15 cellular contexts compared by ENCODE assay signal in the genomic region with DNA sequence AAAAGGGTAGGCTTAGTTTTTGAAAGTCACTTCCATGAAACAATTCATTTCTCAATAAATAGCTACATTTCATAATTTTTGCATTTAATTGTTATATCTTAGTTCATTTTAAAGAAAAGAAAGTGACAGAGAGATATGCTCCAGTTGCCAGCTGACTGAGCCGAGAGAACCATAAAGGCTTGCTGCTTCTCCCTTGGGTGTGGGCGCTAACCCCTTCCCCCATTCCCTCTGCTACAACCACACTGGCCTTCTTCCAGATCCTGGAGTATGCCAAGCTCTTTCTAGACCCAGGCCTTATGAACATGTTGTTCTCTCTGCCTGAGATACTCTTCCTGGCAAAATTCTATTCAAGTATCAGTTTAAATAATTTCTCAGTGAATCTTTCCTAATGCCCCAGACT. TPM values are rescaled to one million over a fixed set of nuclear protein-coding genes. Genes with fewer than 3 reads are reported as not detected.
DNase-seq lines count a peak whose midpoint lies in the region; ATAC-seq and TF ChIP-seq lines count a peak whose summit lies in the region.
"Had no signal": no experiment of that assay in that cellular context is flagged by ENCODE, and none has a peak within 500 bp of the region (broad histone marks: within the 10 kb centered on the region; RNA-seq: fewer than 3 reads in every experiment).

No MANE protein-coding gene starts in this region.

- dilution Hi-C loops in mammary epithelial cell (cut with HindIII; ENCODE audit: low sequenced_read_pairs), result loop anchor here (5.0 kb wide), 1 partner anchor 33 kb away; no protein-coding TSS in a partner anchor

- 56% methylated on average over 2 of the region's 2 CpGs for WGBS in mammary epithelial cell (ENCODE audit: low coverage, missing lambda C conversion rate)

- peak overlapping the region; percentile 11 for H3K4me3 Mint-ChIP-seq in MCF 10A (ENCODE audit: unreplicated experiment)
- H3K4me3 Mint-ChIP-seq in naive thymus-derived CD4-positive, alpha-beta T cell, result no peak overlapping the region
- H3K4me3 Mint-ChIP-seq in type B pancreatic cell, result no peak overlapping the region
- H3K4me3 Mint-ChIP-seq: HFFc6, neural crest cell had no signal

- POLR2A ChIA-PET in MCF 10A (lab: Yijun Ruan, JAX), result interaction anchor here (0.5 to 4.0 kb wide), 7 partner anchors 10 to 225 kb away, joined by 3 to 28 read pairs (median 3); a partner anchor contains a TSS
- POLR2A ChIA-PET in naive thymus-derived CD4-positive, alpha-beta T cell (lab: Charles Lee), result no interaction called here

- H3K4me2 ChIP-seq in mammary epithelial cell (ENCODE audit: insufficient read depth, low read depth, low read length), result no peak overlapping the region

- DNase-seq in MCF 10A (ENCODE audit: unreplicated experiment), result peak; percentile 31
- DNase-seq in mammary epithelial cell, result no peak
- DNase-seq in fibroblast of the conjunctiva (ENCODE audit: low read depth), result peak; percentile 57
- DNase-seq in posterior cingulate gyrus, result peak in 7 of 10 donors; percentile 42 to 91 (median 52)
- DNase-seq in mesenteric fat pad (ENCODE audit: low spot score), result no peak
- no peak for DNase-seq in naive thymus-derived CD4-positive, alpha-beta T cell
- no peak for DNase-seq in type B pancreatic cell (ENCODE audit: extremely low spot score, unreplicated experiment)
- no peak for DNase-seq in DMS153 (lab: John Stamatoyannopoulos, UW)
- DNase-seq: DMS79, erythroblast, HFFc6, KG1, NCI-H526, SJCRH30 had no signal

- no peak overlapping the region for H2AFZ ChIP-seq in mammary epithelial cell (ENCODE audit: low read depth, low read length)

- no peak overlapping the region for H3K4me3 ChIP-seq in mammary epithelial cell (replicated peaks in 1 of 3; ENCODE audit: insufficient read depth in 1 of 3, low read depth in 2 of 3, low read length in 3 of 3)
- no peak overlapping the region for H3K4me3 ChIP-seq in naive thymus-derived CD4-positive, alpha-beta T cell (ENCODE audit: low read length)
- H3K4me3 ChIP-seq: SJCRH30 had no signal

- intact Hi-C loops in MCF 10A (cut with micrococcal nuclease), result no loop called here
- intact Hi-C loops in mammary epithelial cell (cut with micrococcal nuclease), result no loop called here
- intact Hi-C loops in posterior cingulate gyrus (cut with DNase I), result no loop called here
- intact Hi-C loops in naive thymus-derived CD4-positive, alpha-beta T cell (cut with micrococcal nuclease), result no loop called here

- H3K4me1 ChIP-seq in mammary epithelial cell (ENCODE audit: insufficient read depth, low read length), result no peaks in the 10 kb centered on the region
- no peaks in the 10 kb centered on the region for H3K4me1 ChIP-seq in naive thymus-derived CD4-positive, alpha-beta T cell (ENCODE audit: control insufficient read depth in 2 of 2, insufficient read depth in 2 of 2, low read length in 2 of 2)

- CTCF ChIA-PET in MCF 10A (lab: Yijun Ruan, JAX) (interaction anchor here (0.6 to 2.0 kb wide), 4 partner anchors 13 to 296 kb away, joined by 3 to 9 read pairs (median 4); a partner anchor contains a TSS), mammary epithelial cell (lab: Charles Lee; ENCODE audit: low non-redundant PET) (no interaction called here)
- CTCF ChIA-PET in naive thymus-derived CD4-positive, alpha-beta T cell (lab: Charles Lee), result no interaction called here

- H3K4me1 Mint-ChIP-seq in MCF 10A (ENCODE audit: insufficient read depth, unreplicated experiment) (peaks cover 47% of the 10 kb centered on the region), type B pancreatic cell (ENCODE audit: unreplicated experiment) (peaks cover 12% of the 10 kb centered on the region)
- H3K4me1 Mint-ChIP-seq in naive thymus-derived CD4-positive, alpha-beta T cell, result peaks cover 0 to 9% (median 0%) of the 10 kb centered on the region in 7 donors

- H3K9me3 Mint-ChIP-seq in MCF 10A (ENCODE audit: unreplicated experiment), result no peaks in the 10 kb centered on the region
- H3K9me3 Mint-ChIP-seq in naive thymus-derived CD4-positive, alpha-beta T cell, result no peaks in the 10 kb centered on the region
- H3K9me3 Mint-ChIP-seq in type B pancreatic cell, result no peaks in the 10 kb centered on the region
- H3K9me3 Mint-ChIP-seq: neural crest cell had no signal

- in situ Hi-C loops in mammary epithelial cell (cut with MboI; ENCODE audit: low sequenced_read_pairs in 2 of 2), result loop anchor here in 1 of 2 donors (10.0 kb wide), 1 partner anchor 91 kb away; no protein-coding TSS in a partner anchor

- no peaks in the 10 kb centered on the region for H3K9me3 ChIP-seq in mammary epithelial cell (replicated peaks; ENCODE audit: insufficient read depth, low read length)
- no peaks in the 10 kb centered on the region for H3K9me3 ChIP-seq in naive thymus-derived CD4-positive, alpha-beta T cell (ENCODE audit: control insufficient read depth in 2 of 3, low read length in 3 of 3)

- H3K27ac Mint-ChIP-seq in MCF 10A (ENCODE audit: low read depth, unreplicated experiment) (peak overlapping the region; percentile 80), type B pancreatic cell (no peak overlapping the region)
- H3K27ac Mint-ChIP-seq in naive thymus-derived CD4-positive, alpha-beta T cell, result no peak overlapping the region
- H3K27ac Mint-ChIP-seq: HFFc6 had no signal

- H3K27ac ChIP-seq in mammary epithelial cell (ENCODE audit: insufficient read depth, low read depth, low read length), result no peak overlapping the region
- H3K27ac ChIP-seq in naive thymus-derived CD4-positive, alpha-beta T cell (ENCODE audit: low read depth, low read length), result no peak overlapping the region
- H3K27ac ChIP-seq: SJCRH30 had no signal

- H3K27me3 ChIP-seq in mammary epithelial cell (ENCODE audit: insufficient read depth, low read length), result no peaks in the 10 kb centered on the region
- no peaks in the 10 kb centered on the region for H3K27me3 ChIP-seq in naive thymus-derived CD4-positive, alpha-beta T cell (ENCODE audit: control insufficient read depth in 2 of 2, insufficient read depth in 2 of 2, low read length in 2 of 2)
- H3K27me3 ChIP-seq: SJCRH30 had no signal

- TF ChIP-seq CTCF in MCF 10A (IDR thresholded peaks at IDR 0.05; ENCODE audit: unreplicated experiment) (no peak), mammary epithelial cell (conservative IDR thresholded peaks at IDR 0.05 in 1 of 2, IDR thresholded peaks at IDR 0.05 in 1 of 2; ENCODE audit: extremely low read depth in 1 of 2, insufficient read depth in 1 of 2, low read depth in 1 of 2, low read length in 2 of 2) (no peak), type B pancreatic cell (conservative IDR thresholded peaks at IDR 0.05) (no peak)

- H3K9ac ChIP-seq in mammary epithelial cell (ENCODE audit: insufficient read depth, low read length), result no peak overlapping the region

- ATAC-seq in naive thymus-derived CD4-positive, alpha-beta T cell, result no peak

- BruUV-seq in MCF 10A (replicated peaks; lab: Mats Ljungman, UMichigan) (no TSS peak), mammary epithelial cell (replicated peaks; lab: Mats Ljungman, UMichigan) (no TSS peak)

- no peaks in the 10 kb centered on the region for H3K36me3 ChIP-seq in mammary epithelial cell (ENCODE audit: insufficient read depth, low read length)
- no peaks in the 10 kb centered on the region for H3K36me3 ChIP-seq in naive thymus-derived CD4-positive, alpha-beta T cell (ENCODE audit: control insufficient read depth in 2 of 3, insufficient read depth in 3 of 3, low read length in 3 of 3)
- H3K36me3 ChIP-seq: SJCRH30 had no signal

- no peaks in the 10 kb centered on the region for H4K20me1 ChIP-seq in mammary epithelial cell (ENCODE audit: insufficient read depth, low read length)

- peaks cover 2% of the 10 kb centered on the region for H3K79me2 ChIP-seq in mammary epithelial cell (ENCODE audit: insufficient read depth, low read length)

- peaks cover 8% of the 10 kb centered on the region for H3K36me3 Mint-ChIP-seq in MCF 10A (ENCODE audit: insufficient read depth, unreplicated experiment)
- H3K36me3 Mint-ChIP-seq in naive thymus-derived CD4-positive, alpha-beta T cell, result no peaks in the 10 kb centered on the region
- H3K36me3 Mint-ChIP-seq in type B pancreatic cell, result no peaks in the 10 kb centered on the region

- H3K27me3 Mint-ChIP-seq in MCF 10A (ENCODE audit: insufficient read depth, unreplicated experiment) (no peaks in the 10 kb centered on the region), type B pancreatic cell (no peaks in the 10 kb centered on the region)
- H3K27me3 Mint-ChIP-seq in naive thymus-derived CD4-positive, alpha-beta T cell, result peaks cover 10 to 22% (median 17%) of the 10 kb centered on the region in 5 donors

RNA-seq across cellular contexts. Expression of a gene that starts 12.3 kb away (rescaled TPM):
- 13.3 TPM in 2 replicates for total RNA-seq in MCF 10A (2022)
- 10 to 100 TPM; 24.6 to 41.8 TPM for total RNA-seq in mammary epithelial cell
- 6.9 TPM for polyA plus RNA-seq in mammary epithelial cell
- polyA minus RNA-seq in mammary epithelial cell, result 53.9 TPM
- 169 TPM for total RNA-seq in mesenteric fat pad
- total RNA-seq in naive thymus-derived CD4-positive, alpha-beta T cell, result 10 to 100 TPM in 1 of 5 experiments, 1 to 10 TPM in 4; 1.0 to 25.6 (median 1.8) TPM
- not detected for polyA plus RNA-seq in naive thymus-derived CD4-positive, alpha-beta T cell
- total RNA-seq in type B pancreatic cell (ENCODE audit: low replicate concordance), result 52.3 and 88.6 TPM in 2 replicates

RNA-seq across cellular contexts. Expression of a gene that starts 40.8 kb away (rescaled TPM):
- 109 and 113 TPM in 2 replicates for total RNA-seq in MCF 10A (2022)
- 100 to 1,000 TPM in 1 of 2 donors, 10 to 100 TPM in 1; 46.0 to 110 TPM for total RNA-seq in mammary epithelial cell
- 118 TPM for polyA plus RNA-seq in mammary epithelial cell
- 65.3 TPM for polyA minus RNA-seq in mammary epithelial cell
- 63.9 TPM for total RNA-seq in mesenteric fat pad
- total RNA-seq in naive thymus-derived CD4-positive, alpha-beta T cell, result 100 to 1,000 TPM in 1 of 5 experiments, 10 to 100 TPM in 4; 38.3 to 203 (median 70.7) TPM
- 10 to 100 TPM; 80.0 to 81.9 TPM for polyA plus RNA-seq in naive thymus-derived CD4-positive, alpha-beta T cell
- total RNA-seq in type B pancreatic cell (ENCODE audit: low replicate concordance), result 84.3 and 85.7 TPM in 2 replicates

Comparison
In these comparisons a context has a peak if more than half of its experiments do, and no peak if none do; other contexts are left out.
1. DNase-seq: peak in MCF 10A (single experiment), fibroblast of the conjunctiva (single experiment) and posterior cingulate gyrus (7 of 10); none in mammary epithelial cell (single experiment), mesenteric fat pad (single experiment), naive thymus-derived CD4-positive, alpha-beta T cell (0 of 9), type B pancreatic cell (single experiment) and DMS153 (single experiment).